12 cellular contexts compared by ENCODE assay signal in the genomic region with DNA sequence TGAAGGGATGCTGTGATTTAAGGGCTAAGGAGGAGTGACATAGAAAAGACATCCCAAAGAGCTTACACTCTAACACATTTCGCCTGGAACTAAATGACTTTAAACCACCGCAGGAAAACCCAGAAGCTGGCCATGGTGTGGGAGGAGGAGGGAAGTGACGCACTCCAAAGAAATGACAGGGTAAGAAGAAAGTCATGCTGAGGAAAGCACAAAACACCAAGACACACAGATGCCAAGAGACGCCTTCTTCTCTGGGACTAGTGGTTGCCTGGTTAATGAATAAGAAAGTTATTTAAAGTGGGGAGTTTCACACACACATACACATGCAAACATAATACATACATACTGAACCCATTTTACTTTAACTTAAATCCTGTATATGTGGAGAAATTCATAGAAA.
DNase-seq lines count a peak whose midpoint lies in the region; ATAC-seq, FAIRE-seq and TF ChIP-seq lines count a peak whose summit lies in the region.
"Had no signal": no experiment of that assay in that cellular context is flagged by ENCODE, and none has a peak within 500 bp of the region (broad histone marks: within the 10 kb centered on the region; RNA-seq: fewer than 3 reads in every experiment).

No MANE protein-coding gene starts in this region.

- H3K4me1 Mint-ChIP-seq in MCF 10A (ENCODE audit: insufficient read depth, unreplicated experiment) = no peaks in the 10 kb centered on the region
- peaks cover 9% of the 10 kb centered on the region in 2 donors for H3K4me1 Mint-ChIP-seq in immature natural killer cell

- H3K9ac ChIP-seq in mammary epithelial cell (ENCODE audit: insufficient read depth, low read length) = no peak overlapping the region
- no peak overlapping the region for H3K9ac ChIP-seq in IMR-90 (ENCODE audit: low read depth, low read length)

- POLR2A ChIA-PET in MCF 10A (lab: Yijun Ruan, JAX) = no interaction called here
- POLR2A ChIA-PET in IMR-90 (lab: Charles Lee; ENCODE audit: unreplicated experiment) = no interaction called here

- H3K79me1 ChIP-seq in IMR-90 (ENCODE audit: low read depth in 1 of 2, low read length in 2 of 2) = no peaks in the 10 kb centered on the region

- DNase-seq in mammary epithelial cell = peak; percentile 76
- DNase-seq in MCF 10A (ENCODE audit: unreplicated experiment) = no peak
- peak; percentile 74 for DNase-seq in IMR-90
- peak; percentile 91 for DNase-seq in epithelial cell of proximal tubule (ENCODE audit: low read depth)
- DNase-seq in urothelium cell line (ENCODE audit: low spot score) = peak; percentile 52
- DNase-seq in immature natural killer cell = no peak
- no peak for DNase-seq in NCI-H226
- DNase-seq: activated T-cell treated with anti-CD3 and anti-CD28 coated beads for 4 hours had no signal

- H3K36me3 Mint-ChIP-seq in MCF 10A (ENCODE audit: insufficient read depth, unreplicated experiment) (no peaks in the 10 kb centered on the region), immature natural killer cell (no peaks in the 10 kb centered on the region)

- no peaks in the 10 kb centered on the region for H4K20me1 ChIP-seq in mammary epithelial cell (ENCODE audit: insufficient read depth, low read length)
- H4K20me1 ChIP-seq in IMR-90 (ENCODE audit: insufficient read depth, low read length) = no peaks in the 10 kb centered on the region

- H3K27me3 Mint-ChIP-seq in MCF 10A (ENCODE audit: insufficient read depth, unreplicated experiment) = peaks cover 38% of the 10 kb centered on the region
- peaks cover 0 to 13% (median 8%) of the 10 kb centered on the region in 3 donors for H3K27me3 Mint-ChIP-seq in immature natural killer cell (ENCODE audit: low read depth in 3 of 3)

- H3K27me3 ChIP-seq in mammary epithelial cell (ENCODE audit: insufficient read depth, low read length) = no peaks in the 10 kb centered on the region
- peaks cover 13% of the 10 kb centered on the region; the same call in 1 of the 2 replicates for H3K27me3 ChIP-seq in IMR-90 (ENCODE audit: control insufficient read depth, insufficient read depth, low read length)

- no peak for FAIRE-seq in urothelium cell line (lab: Jason Lieb, UNC)
- FAIRE-seq: G401.6 had no signal

- TF ChIP-seq RAD21 in IMR-90 (IDR thresholded peaks at IDR 0.05; ENCODE audit: low read length) = no peak

- no peak overlapping the region for H2AK9ac ChIP-seq in IMR-90 (replicated peaks; ENCODE audit: low read depth, low read length, poor library complexity)

- no peak overlapping the region for H4K8ac ChIP-seq in IMR-90 (ENCODE audit: low read depth in 2 of 2, low read length in 2 of 2)

- TF ChIP-seq CTCF in mammary epithelial cell (conservative IDR thresholded peaks at IDR 0.05 in 1 of 2, IDR thresholded peaks at IDR 0.05 in 1 of 2; ENCODE audit: extremely low read depth in 1 of 2, insufficient read depth in 1 of 2, low read depth in 1 of 2, low read length in 2 of 2) (no peak), MCF 10A (IDR thresholded peaks at IDR 0.05; ENCODE audit: unreplicated experiment) (no peak), IMR-90 (conservative IDR thresholded peaks at IDR 0.05; ENCODE audit: low read depth, low read length) (no peak), epithelial cell of proximal tubule (conservative IDR thresholded peaks at IDR 0.05; ENCODE audit: low read depth, low read length) (no peak)

- H2AFZ ChIP-seq in mammary epithelial cell (ENCODE audit: low read depth, low read length) = no peak overlapping the region
- H2AFZ ChIP-seq in IMR-90 (replicated peaks; ENCODE audit: low read length, poor library complexity) = no peak overlapping the region

- BruUV-seq in mammary epithelial cell (replicated peaks; lab: Mats Ljungman, UMichigan) (no TSS peak), MCF 10A (replicated peaks; lab: Mats Ljungman, UMichigan) (no TSS peak), IMR-90 (replicated peaks; lab: Mats Ljungman, UMichigan) (no TSS peak)

- no peak overlapping the region for H2BK20ac ChIP-seq in IMR-90 (ENCODE audit: low read depth, low read length)

- peak; percentile 75 for ATAC-seq in IMR-90 (ENCODE audit: low read depth)
- no peak for ATAC-seq in GM21447 (IDR thresholded peaks at IDR 0.05; ENCODE audit: unreplicated experiment)
- ATAC-seq: sciatic nerve had no signal

- no peak overlapping the region for H2BK5ac ChIP-seq in IMR-90 (ENCODE audit: low read depth, low read length, poor library complexity, severe bottlenecking)

- in situ Hi-C loops in mammary epithelial cell (cut with MboI; ENCODE audit: low sequenced_read_pairs in 2 of 2) (no loop called here), IMR-90 (cut with MboI; ENCODE audit: low sequenced_read_pairs) (loop anchor here (25.0 kb wide), 1 partner anchor 918 kb away; no protein-coding TSS in a partner anchor)

- H3K27ac Mint-ChIP-seq in MCF 10A (ENCODE audit: low read depth, unreplicated experiment) (no peak overlapping the region), immature natural killer cell (no peak overlapping the region)

- H2BK120ac ChIP-seq in IMR-90 (ENCODE audit: low read depth, low read length) = no peak overlapping the region

- no peaks in the 10 kb centered on the region for H3K9me1 ChIP-seq in IMR-90 (ENCODE audit: insufficient read depth, low read length)

- intact Hi-C loops in mammary epithelial cell (cut with micrococcal nuclease) (loop anchor here (10.0 kb wide), 1 partner anchor 131 kb away; no protein-coding TSS in a partner anchor), MCF 10A (cut with micrococcal nuclease) (loop anchor here (5.0 kb wide), 1 partner anchor 558 kb away; no protein-coding TSS in a partner anchor), IMR-90 (cut with micrococcal nuclease) (no loop called here)

- no peak overlapping the region for H3K18ac ChIP-seq in IMR-90 (ENCODE audit: low read depth, low read length)

- no peaks in the 10 kb centered on the region for H3K79me2 ChIP-seq in mammary epithelial cell (ENCODE audit: insufficient read depth, low read length)

- CTCF ChIA-PET in mammary epithelial cell (lab: Charles Lee; ENCODE audit: low non-redundant PET) (interaction anchor here (0.6 kb wide), 1 partner anchor 86 kb away, joined by 4 read pairs; no protein-coding TSS in a partner anchor), MCF 10A (lab: Yijun Ruan, JAX) (interaction anchor here (0.6 to 0.7 kb wide), 2 partner anchors 134 to 478 kb away, joined by 3 read pairs; no protein-coding TSS in a partner anchor), IMR-90 (lab: Yijun Ruan, JAX) (no interaction called here)

- no peak overlapping the region for H4K5ac ChIP-seq in IMR-90 (ENCODE audit: low read depth, low read length)

- H3K14ac ChIP-seq in IMR-90 (replicated peaks; ENCODE audit: low read depth, low read length) = no peak overlapping the region

- H3K27ac ChIP-seq in mammary epithelial cell (ENCODE audit: insufficient read depth, low read depth, low read length) (no peak overlapping the region), IMR-90 (ENCODE audit: insufficient read depth, low read length) (no peak overlapping the region)
- H3K27ac ChIP-seq: cardiac muscle cell had no signal

- no peak overlapping the region for H2BK15ac ChIP-seq in IMR-90 (ENCODE audit: low read depth, low read length)

- H3K9me3 ChIP-seq in mammary epithelial cell (replicated peaks; ENCODE audit: insufficient read depth, low read length) = peaks cover 44% of the 10 kb centered on the region
- H3K9me3 ChIP-seq in IMR-90 (ENCODE audit: control insufficient read depth, insufficient read depth, low read length) = no peaks in the 10 kb centered on the region

- H3K4me1 ChIP-seq in mammary epithelial cell (ENCODE audit: insufficient read depth, low read length) (no peaks in the 10 kb centered on the region), IMR-90 (ENCODE audit: control insufficient read depth, insufficient read depth, low read length) (no peaks in the 10 kb centered on the region)

- no peak overlapping the region for H3K56ac ChIP-seq in IMR-90 (ENCODE audit: extremely low read depth, insufficient read depth, low read length)

- H3K4me3 Mint-ChIP-seq in MCF 10A (ENCODE audit: unreplicated experiment) (no peak overlapping the region), immature natural killer cell (no peak overlapping the region)

- no peak overlapping the region for H3K23ac ChIP-seq in IMR-90 (ENCODE audit: low read depth, low read length)

- H2AK5ac ChIP-seq in IMR-90 (ENCODE audit: low read depth, low read length) = no peak overlapping the region

- no peak overlapping the region for H4K91ac ChIP-seq in IMR-90 (ENCODE audit: insufficient read depth, low read depth, low read length)

- 5% methylated on average over 4 of the region's 4 CpGs for WGBS in mammary epithelial cell (ENCODE audit: low coverage, missing lambda C conversion rate)
- no CpG with 5 or more reads among the region's 4 CpGs for WGBS in IMR-90 (ENCODE audit: extremely low coverage in 2 of 2, insufficient read length in 1 of 2), 2 experiments

- H3K4ac ChIP-seq in IMR-90 (ENCODE audit: low read depth, low read length) = no peak overlapping the region

- TF ChIP-seq POLR2A in IMR-90 (IDR thresholded peaks at IDR 0.05; ENCODE audit: low read depth, low read length) = no peak

- H3K4me2 ChIP-seq in mammary epithelial cell (ENCODE audit: insufficient read depth, low read depth, low read length) (no peak overlapping the region), IMR-90 (ENCODE audit: low read depth, low read length) (no peak overlapping the region)

- dilution Hi-C loops in mammary epithelial cell (cut with HindIII; ENCODE audit: low sequenced_read_pairs) (no loop called here), IMR-90 (cut with HindIII; ENCODE audit: low sequenced_read_pairs, unreplicated experiment) (no loop called here)

- no peaks in the 10 kb centered on the region for H3K36me3 ChIP-seq in mammary epithelial cell (ENCODE audit: insufficient read depth, low read length)
- H3K36me3 ChIP-seq in IMR-90 (ENCODE audit: control insufficient read depth, insufficient read depth, low read length) = no peaks in the 10 kb centered on the region
- H3K36me3 ChIP-seq: cardiac muscle cell had no signal

- H3K9me3 Mint-ChIP-seq in MCF 10A (ENCODE audit: unreplicated experiment) (no peaks in the 10 kb centered on the region), immature natural killer cell (no peaks in the 10 kb centered on the region)

- H3K4me3 ChIP-seq in mammary epithelial cell (replicated peaks in 1 of 3; ENCODE audit: insufficient read depth in 1 of 3, low read depth in 2 of 3, low read length in 3 of 3) (no peak overlapping the region), IMR-90 (ENCODE audit: insufficient read depth, low read depth, low read length) (no peak overlapping the region), epithelial cell of proximal tubule (ENCODE audit: low read depth, low read length) (no peak overlapping the region)
- H3K4me3 ChIP-seq: cardiac muscle cell had no signal

TF ChIP-seq in IMR-90, 13 proteins besides CTCF, POLR2A, EP300 and RAD21:
- TF ChIP-seq MAZ (IDR thresholded peaks at IDR 0.05; ENCODE audit: borderline replicate concordance, low read depth, low read length) (no peak), MAFK (IDR thresholded peaks at IDR 0.05; ENCODE audit: low read depth, low read length) (peak; percentile 22; the same call in 1 of the 2 replicates), NFE2L2 (IDR thresholded peaks at IDR 0.05; ENCODE audit: low read depth, low read length) (peak; percentile 18; the same call in 1 of the 2 replicates)

Comparison
In these comparisons a context has a peak if more than half of its experiments do, and no peak if none do; other contexts are left out.
1. DNase-seq: peak in mammary epithelial cell (single experiment), IMR-90 (single experiment), epithelial cell of proximal tubule (single experiment) and urothelium cell line (single experiment); none in MCF 10A (single experiment), immature natural killer cell (0 of 3) and NCI-H226 (single experiment).